8 cellular contexts compared by ENCODE assay signal in genomic region chr3:185498503-185499396, GRCh38. TPM values are rescaled to one million over a fixed set of nuclear protein-coding genes. Genes with fewer than 3 reads are reported as not detected.
DNase-seq lines count a peak whose midpoint lies in the region; ATAC-seq and TF ChIP-seq lines count a peak whose summit lies in the region.

TMEM41A (minus strand) TSS chr3:185499035; CDS start chr3:185498961, 74 bp downstream.

- H3K27ac Mint-ChIP-seq in CD14-positive monocyte = peak within 1 kb of the TSS; percentile 77 to 93 (median 85)
- H3K27ac Mint-ChIP-seq in dendritic cell treated with granulocyte-macrophage colony-stimulating factor and Interleukin-4, amounts not matched to agents 40 ng/mL and 50 ng/mL, for 4 days = peak within 1 kb of the TSS; percentile 96

- peaks cover 6 to 26% of the 10 kb centered on the region in 2 donors for H3K4me1 ChIP-seq in left lung

- H3K36me3 Mint-ChIP-seq in CD14-positive monocyte = peaks cover 27 to 33% of the 10 kb centered on the region in 2 donors
- H3K36me3 Mint-ChIP-seq in dendritic cell treated with granulocyte-macrophage colony-stimulating factor and Interleukin-4, amounts not matched to agents 40 ng/mL and 50 ng/mL, for 4 days (ENCODE audit: low read depth) = peaks cover 46% of the 10 kb centered on the region

- H3K4me1 Mint-ChIP-seq in CD14-positive monocyte = peaks cover 28% of the 10 kb centered on the region
- H3K4me1 Mint-ChIP-seq in dendritic cell treated with granulocyte-macrophage colony-stimulating factor and Interleukin-4, amounts not matched to agents 40 ng/mL and 50 ng/mL, for 4 days (ENCODE audit: low read depth) = peaks cover 38% of the 10 kb centered on the region

- peak within 1 kb of the TSS; percentile 88 to 90 for H3K27ac ChIP-seq in left lung

- no peaks in the 10 kb centered on the region for H3K27me3 ChIP-seq in left lung

- TF ChIP-seq CTCF in CD14-positive monocyte (IDR thresholded peaks at IDR 0.05) = no peak
- TF ChIP-seq CTCF in left lung (IDR thresholded peaks at IDR 0.05) = no peak

- DNase-seq in CD14-positive monocyte (ENCODE audit: low spot score) (peak; percentile 84), NCI-H69 (lab: John Stamatoyannopoulos, UW) (peak; percentile 97), left lung (peak; percentile 95 to 98)
- DNase-seq in activated CD4-positive, alpha-beta T cell treated with anti-CD3 and anti-CD28 coated beads, Interleukin-2, amount 50 U/mL, for 24 hours (ENCODE audit: low read depth in 1 of 2, low spot score in 1 of 2) = peak; percentile 87 to 88
- DNase-seq in stimulated activated CD4-positive, alpha-beta T cell treated with anti-CD3 and anti-CD28 coated beads, Interleukin-2, amount 100 ng/mL, for 4 hours (ENCODE audit: low read depth) = peak; percentile 86

- ATAC-seq in GM19372 (IDR thresholded peaks at IDR 0.05; ENCODE audit: low read depth, unreplicated experiment) = peak; percentile 92
- peak; percentile 98 for ATAC-seq in HG03521 (IDR thresholded peaks at IDR 0.05; ENCODE audit: unreplicated experiment)
- peak; percentile 98 for ATAC-seq in left lung

- intact Hi-C loops in CD14-positive monocyte (cut with micrococcal nuclease) = no loop called here
- intact Hi-C loops in dendritic cell treated with granulocyte-macrophage colony-stimulating factor and Interleukin-4, amounts not matched to agents 40 ng/mL and 50 ng/mL, for 4 days (cut with micrococcal nuclease) = loop anchor here (5.0 kb wide), 1 partner anchor 79 kb away; no protein-coding TSS in a partner anchor
- intact Hi-C loops in left lung (cut with DNase I) = no loop called here

- H3K4me3 ChIP-seq in left lung = peak within 1 kb of the TSS; percentile 86 to 91

- H3K36me3 ChIP-seq in left lung = peaks cover 0 to 31% of the 10 kb centered on the region in 2 donors

- peaks cover 0 to 5% (median 0%) of the 10 kb centered on the region in 7 donors for H3K9me3 Mint-ChIP-seq in CD14-positive monocyte
- H3K9me3 Mint-ChIP-seq in dendritic cell treated with granulocyte-macrophage colony-stimulating factor and Interleukin-4, amounts not matched to agents 40 ng/mL and 50 ng/mL, for 4 days = no peaks in the 10 kb centered on the region

- peak within 1 kb of the TSS; percentile 93 to 98 for H3K4me3 Mint-ChIP-seq in CD14-positive monocyte
- peak within 1 kb of the TSS; percentile 97 for H3K4me3 Mint-ChIP-seq in dendritic cell treated with granulocyte-macrophage colony-stimulating factor and Interleukin-4, amounts not matched to agents 40 ng/mL and 50 ng/mL, for 4 days

- H3K27me3 Mint-ChIP-seq in CD14-positive monocyte (ENCODE audit: low read depth in 3 of 3) = peaks cover 0 to 8% (median 1%) of the 10 kb centered on the region in 3 donors
- H3K27me3 Mint-ChIP-seq in dendritic cell treated with granulocyte-macrophage colony-stimulating factor and Interleukin-4, amounts not matched to agents 40 ng/mL and 50 ng/mL, for 4 days = peaks cover 2% of the 10 kb centered on the region

- no peaks in the 10 kb centered on the region for H3K9me3 ChIP-seq in left lung

RNA-seq across cellular contexts. Expression of gene TMEM41A, which starts in this region (rescaled TPM):
- polyA plus RNA-seq in CD14-positive monocyte = 1 to 10 TPM; 3.9 to 5.4 TPM
- total RNA-seq in left lung = 10 to 100 TPM; 26.3 to 28.4 TPM

Comparison
In these comparisons a context has a peak if more than half of its experiments do, and no peak if none do; other contexts are left out.
1. Peak in every context shown above with its lines: DNase-seq, ATAC-seq, H3K4me3 ChIP-seq and H3K27ac ChIP-seq.